ENCODE assay signal across 11 cellular contexts in genomic region chr7:18497082-18497481, GRCh38. TPM values are rescaled to one million over a fixed set of nuclear protein-coding genes. Genes with fewer than 3 reads are reported as not detected.
DNase-seq lines count a peak whose midpoint lies in the region; ATAC-seq and TF ChIP-seq lines count a peak whose summit lies in the region.
"Had no signal": no experiment of that assay in that cellular context is flagged by ENCODE, and none has a peak within 500 bp of the region (broad histone marks: within the 10 kb centered on the region; RNA-seq: fewer than 3 reads in every experiment).

No MANE protein-coding gene starts in this region.

- no peaks in the 10 kb centered on the region for H3K27me3 ChIP-seq in iPS-15b (ENCODE audit: control insufficient read depth, insufficient read depth, low read length)
- no peaks in the 10 kb centered on the region for H3K27me3 ChIP-seq in spleen (replicated peaks in 1 of 7)
- H3K27me3 ChIP-seq in sigmoid colon = no peaks in the 10 kb centered on the region
- H3K27me3 ChIP-seq: body of pancreas had no signal

- no peak overlapping the region for H3K9ac ChIP-seq in iPS-15b (ENCODE audit: low read depth, low read length)

- WGBS in spleen, 5 donors = 58 to 73% (median 68%) methylated on average over 3 of the region's 3 CpGs
- 50 to 60% methylated on average over 3 of the region's 3 CpGs for WGBS in sigmoid colon, 2 donors

- no peak for TF ChIP-seq EP300 in sigmoid colon (IDR thresholded peaks at IDR 0.05)

- peaks cover 11% of the 10 kb centered on the region for H3K4me1 ChIP-seq in iPS-15b (ENCODE audit: control insufficient read depth, insufficient read depth, low read length)
- H3K4me1 ChIP-seq in spleen = peaks cover 4 to 83% (median 40%) of the 10 kb centered on the region in 6 donors
- peaks cover 0 to 24% (median 20%) of the 10 kb centered on the region in 4 donors for H3K4me1 ChIP-seq in sigmoid colon

- intact Hi-C loops in spleen (cut with DNase I; ENCODE audit: low total_unique reads) = no loop called here
- intact Hi-C loops in sigmoid colon (cut with DNase I) = no loop called here

- TF ChIP-seq POLR2A in spleen (IDR thresholded peaks at IDR 0.05) (no peak), GM18505 (IDR thresholded peaks at IDR 0.05; ENCODE audit: borderline replicate concordance, extremely low read depth, insufficient read depth, insufficient read length) (no peak), sigmoid colon (IDR thresholded peaks at IDR 0.05) (no peak)

- DNase-seq in NCI-H82 (lab: John Stamatoyannopoulos, UW) = peak; percentile 15
- DNase-seq in NCI-H82 treated with DMSO at 0.1 percent for 48 hours (lab: John Stamatoyannopoulos, UW; ENCODE audit: unreplicated experiment) = no peak
- peak; percentile 36 for DNase-seq in NCI-H146 treated with DMSO at 0.1 percent for 48 hours (lab: John Stamatoyannopoulos, UW; ENCODE audit: unreplicated experiment)
- DNase-seq in spleen = no peak
- no peak for DNase-seq in sigmoid colon
- no peak for DNase-seq in stimulated activated CD4-positive, alpha-beta T cell treated with anti-CD3 and anti-CD28 coated beads, Interleukin-4, amount 100 ng/mL, for 1 hour
- DNase-seq: activated T-cell treated with anti-CD3 and anti-CD28 coated beads for 4 hours, body of pancreas, NCI-H774 had no signal

- peak overlapping the region; percentile 63 for H3K4me3 ChIP-seq in iPS-15b (ENCODE audit: low read depth, low read length)
- H3K4me3 ChIP-seq in spleen = peak overlapping the region in 6 of 8 donors; percentile 5 to 70 (median 39)
- H3K4me3 ChIP-seq in sigmoid colon = no peak overlapping the region
- H3K4me3 ChIP-seq: body of pancreas had no signal

- no peak for TF ChIP-seq CTCF in spleen (IDR thresholded peaks at IDR 0.05 in 8 of 11, conservative IDR thresholded peaks at IDR 0.05 in 3 of 11)
- TF ChIP-seq CTCF in sigmoid colon (IDR thresholded peaks at IDR 0.05) = no peak

- no peak for ATAC-seq in GM18505 (IDR thresholded peaks at IDR 0.05; ENCODE audit: unreplicated experiment)
- ATAC-seq: body of pancreas had no signal

- no peaks in the 10 kb centered on the region for H3K9me3 ChIP-seq in iPS-15b (ENCODE audit: control insufficient read depth, insufficient read depth, low read length)
- no peaks in the 10 kb centered on the region for H3K9me3 ChIP-seq in spleen
- H3K9me3 ChIP-seq in sigmoid colon = no peaks in the 10 kb centered on the region
- H3K9me3 ChIP-seq: body of pancreas had no signal

- H3K27ac ChIP-seq in spleen (peak overlapping the region in 5 of 8 donors; percentile 10 to 74 (median 47)), sigmoid colon (no peak overlapping the region)
- H3K27ac ChIP-seq: body of pancreas had no signal

- H3K36me3 ChIP-seq in iPS-15b (ENCODE audit: control insufficient read depth, insufficient read depth, low read length) (no peaks in the 10 kb centered on the region), spleen (no peaks in the 10 kb centered on the region), sigmoid colon (no peaks in the 10 kb centered on the region)

RNA-seq across cellular contexts. Expression of gene HDAC9, which starts 1.5 kb away (rescaled TPM):
- total RNA-seq in spleen (100 to 1,000 TPM in 1 of 7 donors, 10 to 100 TPM in 6; 62.2 to 100 (median 73.4) TPM), sigmoid colon (10 to 100 TPM; 22.2 to 38.2 (median 33.5) TPM)
- polyA plus RNA-seq in spleen (10 to 100 TPM; 15.9 to 18.9 (median 18.9) TPM), sigmoid colon (1 to 10 TPM; 2.4 to 8.1 (median 5.5) TPM)

Comparison
In these comparisons a context has a peak if more than half of its experiments do, and no peak if none do; other contexts are left out.
1. DNase-seq: peak in NCI-H82 (single experiment) and NCI-H146 treated with DMSO at 0.1 percent for 48 hours (single experiment); none in NCI-H82 treated with DMSO at 0.1 percent for 48 hours (single experiment), spleen (single experiment), sigmoid colon (single experiment) and stimulated activated CD4-positive, alpha-beta T cell treated with anti-CD3 and anti-CD28 coated beads, Interleukin-4, amount 100 ng/mL, for 1 hour (single experiment).
2. H3K4me3 ChIP-seq: peak in iPS-15b (single experiment) and spleen (6 of 8); none in sigmoid colon (0 of 4).
3. H3K27ac ChIP-seq: peak in spleen (5 of 8); none in sigmoid colon (0 of 4).